ENCODE assay signal across 8 cellular contexts in genomic region chrX:69503228-69503834, GRCh38. TPM values are rescaled to one million over a fixed set of nuclear protein-coding genes. Genes with fewer than 3 reads are reported as not detected.
DNase-seq lines count a peak whose midpoint lies in the region; ATAC-seq and TF ChIP-seq lines count a peak whose summit lies in the region.
"Had no signal": no experiment of that assay in that cellular context is flagged by ENCODE, and none has a peak within 500 bp of the region (broad histone marks: within the 10 kb centered on the region; RNA-seq: fewer than 3 reads in every experiment).

No MANE protein-coding gene starts in this region.

- no peak overlapping the region for H3K4me3 Mint-ChIP-seq in HFFc6
- no peak overlapping the region for H3K4me3 Mint-ChIP-seq in osteocyte (ENCODE audit: unreplicated experiment)

- no peak for DNase-seq in HFFc6
- DNase-seq in NCI-H460 (ENCODE audit: extremely low read depth, low read depth): peak; percentile 50
- DNase-seq in epithelial cell of proximal tubule (ENCODE audit: low read depth): no peak
- DNase-seq in osteocyte (ENCODE audit: extremely low spot score, unreplicated experiment): peak; percentile 49
- no peak for DNase-seq in retina

- no peaks in the 10 kb centered on the region for H3K36me3 Mint-ChIP-seq in HFFc6 (ENCODE audit: low read depth)
- H3K36me3 Mint-ChIP-seq in osteocyte (ENCODE audit: unreplicated experiment): no peaks in the 10 kb centered on the region

- H3K27ac Mint-ChIP-seq in HFFc6 (no peak overlapping the region), osteocyte (ENCODE audit: unreplicated experiment) (no peak overlapping the region)

- H3K4me1 Mint-ChIP-seq in HFFc6 (ENCODE audit: low read depth) (no peaks in the 10 kb centered on the region), osteocyte (ENCODE audit: unreplicated experiment) (peaks cover 5% of the 10 kb centered on the region)

- peak; percentile 32; the same call in 1 of the 2 replicates for TF ChIP-seq CTCF in HFFc6 (IDR thresholded peaks at IDR 0.05)
- TF ChIP-seq CTCF in epithelial cell of proximal tubule (conservative IDR thresholded peaks at IDR 0.05; ENCODE audit: low read depth, low read length): peak; percentile 40
- TF ChIP-seq CTCF in osteocyte (IDR thresholded peaks at IDR 0.05): peak; percentile 37

- no peaks in the 10 kb centered on the region for H3K9me3 Mint-ChIP-seq in HFFc6
- H3K9me3 Mint-ChIP-seq in osteocyte (ENCODE audit: unreplicated experiment): peaks cover 9% of the 10 kb centered on the region

- H3K27me3 Mint-ChIP-seq in HFFc6 (ENCODE audit: insufficient read depth): peaks cover 13% of the 10 kb centered on the region; the same call in 1 of the 2 replicates
- peaks cover 12% of the 10 kb centered on the region for H3K27me3 Mint-ChIP-seq in osteocyte (ENCODE audit: unreplicated experiment)

- no peak for ATAC-seq in GM21390 (IDR thresholded peaks at IDR 0.05; ENCODE audit: unreplicated experiment)
- ATAC-seq in GM21717 (IDR thresholded peaks at IDR 0.05; ENCODE audit: unreplicated experiment): no peak

- peak overlapping the region; percentile 60 for H3K4me3 ChIP-seq in epithelial cell of proximal tubule (ENCODE audit: low read depth, low read length)

RNA-seq across cellular contexts. Expression of gene NALF2, which starts 0.8 kb away (rescaled TPM):
- total RNA-seq in HFFc6 (2021; fragmentation: NEBNext Ultra II Directional; extraction: Animal tissue kit (Norgen Biotek cat#: 25700)): not detected
- 3.3 and 3.6 TPM in 2 replicates for total RNA-seq in NCI-H460 (2014; rRNA removed; shearing (Covaris generic))
- polyA plus RNA-seq in NCI-H460 (2014; cell fraction: nucleus; rRNA removed): 2.5 and 4.9 TPM in 2 replicates
- 0.58 and 1.0 TPM in 2 replicates for total RNA-seq in epithelial cell of proximal tubule
- total RNA-seq in osteocyte: not detected in 2 replicates
- total RNA-seq: fibroblast of villous mesenchyme had no signal

Comparison
In these comparisons a context has a peak if more than half of its experiments do, and no peak if none do; other contexts are left out.
1. DNase-seq: peak in NCI-H460 (single experiment) and osteocyte (single experiment); none in HFFc6 (single experiment), epithelial cell of proximal tubule (single experiment) and retina (single experiment).
2. Peak in every context shown above with its lines, with median percentiles within 50 percentile points of each other: CTCF ChIP-seq.